ENCODE assay signal across 8 cellular contexts in the genomic region with DNA sequence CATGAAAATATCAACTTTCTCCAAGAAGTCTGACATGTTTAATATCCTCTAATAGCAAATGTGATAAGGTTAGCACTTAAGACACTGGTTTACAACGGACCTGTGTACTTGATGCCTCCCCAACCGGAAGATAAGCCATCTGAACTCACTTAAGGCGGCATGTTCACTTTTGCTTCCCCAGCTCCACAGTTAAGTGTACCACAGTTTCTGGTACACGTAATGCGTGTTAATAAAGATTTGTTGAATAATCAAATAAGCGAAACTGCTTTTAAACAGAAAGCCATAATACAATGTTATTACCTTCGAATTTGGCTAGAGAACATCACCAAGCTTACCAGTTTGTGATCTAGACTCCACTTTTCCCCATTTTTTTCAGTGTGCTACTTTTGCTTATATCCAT. TPM values are rescaled to one million over a fixed set of nuclear protein-coding genes. Genes with fewer than 3 reads are reported as not detected.
A peak's percentile ranks its signal among the peaks of the same experiment; 100 is the strongest.
DNase-seq lines count a peak whose midpoint lies in the region; ATAC-seq lines count a peak whose summit lies in the region.

No MANE protein-coding gene starts in this region.

- no peaks in the 10 kb centered on the region for H3K27me3 Mint-ChIP-seq in activated CD4-positive, alpha-beta T cell treated with anti-CD3 and anti-CD28 coated beads for 36 hours
- no peaks in the 10 kb centered on the region for H3K27me3 Mint-ChIP-seq in T-helper 17 cell

- peak overlapping the region; percentile 93 for H3K4me3 ChIP-seq in right cardiac atrium (ENCODE audit: low read length)
- H3K4me3 ChIP-seq in stomach smooth muscle (ENCODE audit: low read length in 2 of 2), result peak overlapping the region; percentile 87 to 92

- H3K9me3 ChIP-seq in T-helper 17 cell (ENCODE audit: control insufficient read depth, low read length, poor library complexity, severe bottlenecking), result no peaks in the 10 kb centered on the region
- H3K9me3 ChIP-seq in right cardiac atrium (ENCODE audit: control insufficient read depth, low read length), result no peaks in the 10 kb centered on the region
- H3K9me3 ChIP-seq in stomach smooth muscle (ENCODE audit: control insufficient read depth in 2 of 2, low read length in 2 of 2), result no peaks in the 10 kb centered on the region

- ATAC-seq in activated CD4-positive, alpha-beta T cell treated with anti-CD3 and anti-CD28 coated beads for 36 hours, result no peak
- ATAC-seq in T-helper 17 cell (no peak), right cardiac atrium (no peak), HG02678 (IDR thresholded peaks at IDR 0.05; ENCODE audit: unreplicated experiment) (no peak)

- H3K9ac ChIP-seq in stomach smooth muscle (ENCODE audit: low read length in 2 of 2), result peak overlapping the region in 1 of 2 donors; percentile 94

- H3K27ac Mint-ChIP-seq in activated CD4-positive, alpha-beta T cell treated with anti-CD3 and anti-CD28 coated beads for 36 hours, result peak overlapping the region; percentile 94
- peak overlapping the region; percentile 97 for H3K27ac Mint-ChIP-seq in T-helper 17 cell

- 61% methylated on average over 7 of the region's 7 CpGs for WGBS in right cardiac atrium

- peak overlapping the region; percentile 95 for H3K4me3 Mint-ChIP-seq in activated CD4-positive, alpha-beta T cell treated with anti-CD3 and anti-CD28 coated beads for 36 hours
- H3K4me3 Mint-ChIP-seq in T-helper 17 cell, result peak overlapping the region; percentile 89

- POLR2A ChIA-PET in activated CD4-positive, alpha-beta T cell treated with anti-CD3 and anti-CD28 coated beads for 36 hours (lab: Charles Lee), result interaction anchor here (0.6 to 0.9 kb wide), 3 partner anchors 9 to 523 kb away, joined by 3 to 4 read pairs (median 3); no protein-coding TSS in a partner anchor

- H3K36me3 Mint-ChIP-seq in activated CD4-positive, alpha-beta T cell treated with anti-CD3 and anti-CD28 coated beads for 36 hours (ENCODE audit: low read depth), result peaks cover 5% of the 10 kb centered on the region
- no peaks in the 10 kb centered on the region for H3K36me3 Mint-ChIP-seq in T-helper 17 cell (ENCODE audit: low read depth)

- intact Hi-C loops in activated CD4-positive, alpha-beta T cell treated with anti-CD3 and anti-CD28 coated beads for 36 hours (cut with DNase I, micrococcal nuclease), result loop anchor here in 1 of 2 experiments (5.0 to 10.0 kb wide), 4 partner anchors 70 to 965 kb away; a partner anchor contains a TSS
- intact Hi-C loops in right cardiac atrium (cut with DNase I), result no loop called here

- no peaks in the 10 kb centered on the region for H3K27me3 ChIP-seq in right cardiac atrium (ENCODE audit: control insufficient read depth, insufficient read depth)
- H3K27me3 ChIP-seq in stomach smooth muscle (ENCODE audit: control insufficient read depth in 1 of 2, insufficient read depth in 2 of 2, low read length in 2 of 2), result no peaks in the 10 kb centered on the region

- H3K27ac ChIP-seq in right cardiac atrium (ENCODE audit: low read length), result no peak overlapping the region
- no peak overlapping the region for H3K27ac ChIP-seq in stomach smooth muscle (ENCODE audit: low read length)

- peaks cover 30% of the 10 kb centered on the region for H3K4me1 Mint-ChIP-seq in activated CD4-positive, alpha-beta T cell treated with anti-CD3 and anti-CD28 coated beads for 36 hours
- H3K4me1 Mint-ChIP-seq in T-helper 17 cell, result peaks cover 32% of the 10 kb centered on the region

- DNase-seq in activated CD4-positive, alpha-beta T cell treated with anti-CD3 and anti-CD28 coated beads for 36 hours, result peak; percentile 19
- no peak for DNase-seq in activated CD4-positive, alpha-beta T cell treated with anti-CD3 and anti-CD28 coated beads for 1 hour
- DNase-seq in T-helper 17 cell, result no peak
- no peak for DNase-seq in right cardiac atrium
- no peak for DNase-seq in NCI-H1436 (lab: John Stamatoyannopoulos, UW)
- no peak for DNase-seq in GOT3 (lab: John Stamatoyannopoulos, UW)

- H3K4me1 ChIP-seq in right cardiac atrium (ENCODE audit: control insufficient read depth, insufficient read depth, low read length) (no peaks in the 10 kb centered on the region), stomach smooth muscle (ENCODE audit: control insufficient read depth, insufficient read depth, low read length) (peaks cover 3% of the 10 kb centered on the region)

- CTCF ChIA-PET in activated CD4-positive, alpha-beta T cell treated with anti-CD3 and anti-CD28 coated beads for 36 hours (lab: Charles Lee), result interaction anchor here (0.5 kb wide), 1 partner anchor 266 kb away, joined by 5 read pairs; no protein-coding TSS in a partner anchor

- H3K36me3 ChIP-seq in stomach smooth muscle (ENCODE audit: control insufficient read depth in 2 of 2, insufficient read depth in 2 of 2, low read length in 2 of 2), result no peaks in the 10 kb centered on the region

- no peaks in the 10 kb centered on the region for H3K9me3 Mint-ChIP-seq in activated CD4-positive, alpha-beta T cell treated with anti-CD3 and anti-CD28 coated beads for 36 hours (ENCODE audit: low read depth)

RNA-seq across cellular contexts. Expression of a gene that starts 1.4 kb away (rescaled TPM):
- 10 to 100 TPM; 26.6 to 27.3 TPM for total RNA-seq in activated CD4-positive, alpha-beta T cell treated with anti-CD3 and anti-CD28 coated beads for 36 hours
- 10 to 100 TPM; 67.2 to 70.2 TPM for total RNA-seq in T-helper 17 cell
- 10 to 100 TPM; 12.4 to 14.6 (median 12.9) TPM for total RNA-seq in right cardiac atrium
- polyA plus RNA-seq in right cardiac atrium, result 4.9 TPM

RNA-seq across cellular contexts. Expression of a gene that starts 36.5 kb away (rescaled TPM):
- under 1 TPM; 0.09 to 0.12 TPM for total RNA-seq in activated CD4-positive, alpha-beta T cell treated with anti-CD3 and anti-CD28 coated beads for 36 hours
- total RNA-seq in T-helper 17 cell (under 1 TPM; 0.22 to 0.70 TPM), right cardiac atrium (under 1 TPM in 3 of 4 donors, not detected in 1; 0.11 to 0.37 (median 0.12) TPM)
- polyA plus RNA-seq in right cardiac atrium, result 0.09 TPM
